Comparison of ENCODE assay signal across 31 cellular contexts in the genomic region with DNA sequence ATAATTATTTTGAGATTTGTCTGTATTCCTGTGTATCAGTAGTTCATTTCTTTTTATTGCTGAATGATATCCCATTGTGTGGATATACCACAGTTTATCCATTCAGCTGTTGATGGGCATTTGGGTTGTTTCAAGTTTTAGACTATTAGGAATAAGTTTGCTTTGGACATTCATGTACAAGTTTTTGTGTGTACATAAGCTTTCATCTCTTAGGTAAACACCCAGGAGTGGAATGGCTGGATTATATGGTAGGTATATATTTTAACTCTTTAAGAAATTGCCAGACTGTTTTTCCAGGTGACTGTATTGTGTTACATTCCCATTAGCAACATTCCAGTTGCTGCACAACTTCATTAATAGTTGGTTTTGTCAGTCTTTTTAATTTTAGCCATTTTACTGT.
"Had no signal": no experiment of that assay in that cellular context is flagged by ENCODE, and none has a peak within 500 bp of the region (broad histone marks: within the 10 kb centered on the region; RNA-seq: fewer than 3 reads in every experiment).

No MANE protein-coding gene starts in this region.

- H3K4me3 Mint-ChIP-seq: activated CD4-positive, alpha-beta memory T cell treated with anti-CD3 and anti-CD28 coated beads, Interleukin-2, amount 10 ng/mL, durations not matched to agents 7 days and 5 days; activated CD4-positive, alpha-beta T cell treated with anti-CD3 and anti-CD28 coated beads, Interleukin-2, amount 10 ng/mL, durations not matched to agents 7 days and 5 days; activated naive CD4-positive, alpha-beta T cell treated with anti-CD3 and anti-CD28 coated beads for 36 hours; activated naive CD4-positive, alpha-beta T cell treated with anti-CD3 and anti-CD28 coated beads, Interleukin-2, amount 50 U/mL, for 24 hours; activated naive CD8-positive, alpha-beta T cell treated with anti-CD3 and anti-CD28 coated beads for 36 hours; activated naive CD8-positive, alpha-beta T cell treated with anti-CD3 and anti-CD28 coated beads, Interleukin-2, amount 50 U/mL, for 24 hours; activated T-cell treated with anti-CD3 and anti-CD28 coated beads, Interleukin-2, amount 50 U/mL, for 4 hours; activated T-helper 17 cell treated with anti-CD3 and anti-CD28 coated beads, Interleukin-2, amount 50 U/mL, for 72 hours; dendritic cell treated with granulocyte-macrophage colony-stimulating factor and Interleukin-4, amounts not matched to agents 40 ng/mL and 50 ng/mL, for 4 days; effector memory CD8-positive, alpha-beta T cell had no signal

- H3K9me3 Mint-ChIP-seq: activated CD4-positive, alpha-beta memory T cell treated with anti-CD3 and anti-CD28 coated beads, Interleukin-2, amount 10 ng/mL, durations not matched to agents 7 days and 5 days; activated CD4-positive, alpha-beta T cell treated with anti-CD3 and anti-CD28 coated beads, Interleukin-2, amount 10 ng/mL, durations not matched to agents 7 days and 5 days; activated T-cell treated with anti-CD3 and anti-CD28 coated beads, Interleukin-2, amount 50 U/mL, for 4 hours; activated T-helper 17 cell treated with anti-CD3 and anti-CD28 coated beads, Interleukin-2, amount 50 U/mL, for 72 hours had no signal

- H3K9me3 ChIP-seq: adrenal gland, body of pancreas, breast epithelium, esophagus muscularis mucosa, gastrocnemius medialis had no signal

- H3K27ac Mint-ChIP-seq: activated CD4-positive, alpha-beta memory T cell treated with anti-CD3 and anti-CD28 coated beads, Interleukin-2, amount 10 ng/mL, durations not matched to agents 7 days and 5 days; activated CD4-positive, alpha-beta T cell treated with anti-CD3 and anti-CD28 coated beads, Interleukin-2, amount 10 ng/mL, durations not matched to agents 7 days and 5 days; activated naive CD4-positive, alpha-beta T cell treated with anti-CD3 and anti-CD28 coated beads for 36 hours; activated naive CD4-positive, alpha-beta T cell treated with anti-CD3 and anti-CD28 coated beads, Interleukin-2, amount 50 U/mL, for 24 hours; activated naive CD8-positive, alpha-beta T cell treated with anti-CD3 and anti-CD28 coated beads for 36 hours; activated naive CD8-positive, alpha-beta T cell treated with anti-CD3 and anti-CD28 coated beads, Interleukin-2, amount 50 U/mL, for 24 hours; activated T-helper 17 cell treated with anti-CD3 and anti-CD28 coated beads, Interleukin-2, amount 50 U/mL, for 72 hours; dendritic cell treated with granulocyte-macrophage colony-stimulating factor and Interleukin-4, amounts not matched to agents 40 ng/mL and 50 ng/mL, for 4 days; effector memory CD8-positive, alpha-beta T cell had no signal

- DNase-seq: activated CD4-positive, alpha-beta memory T cell treated with anti-CD3 and anti-CD28 coated beads, Interleukin-2, amount 10 ng/mL, durations not matched to agents 7 days and 5 days; activated CD4-positive, alpha-beta T cell treated with anti-CD3 and anti-CD28 coated beads for 4 hours; activated CD4-positive, alpha-beta T cell treated with anti-CD3 and anti-CD28 coated beads, Interleukin-2, amount 10 ng/mL, durations not matched to agents 7 days and 5 days; activated CD4-positive, alpha-beta T cell treated with anti-CD3 and anti-CD28 coated beads, Interleukin-2, amount 50 U/mL, for 4 hours; activated CD4-positive, CD25-positive, alpha-beta regulatory T cell; activated CD4-positive, CD25-positive, alpha-beta regulatory T cell treated with anti-CD3 and anti-CD28 coated beads, Interleukin-2, amount 50 U/mL, for 72 hours; activated effector memory CD4-positive, alpha-beta T cell treated with Interleukin-2 at 50 U/mL for 16 hours; activated naive CD4-positive, alpha-beta T cell treated with anti-CD3 and anti-CD28 coated beads for 36 hours; activated naive CD8-positive, alpha-beta T cell treated with anti-CD3 and anti-CD28 coated beads for 36 hours; activated naive CD8-positive, alpha-beta T cell treated with anti-CD3 and anti-CD28 coated beads, Interleukin-2, amount 50 U/mL, for 24 hours; activated T-cell treated with anti-CD3 and anti-CD28 coated beads, Interleukin-2, amount 50 U/mL, for 4 hours; adrenal gland; amygdala; aorta; body of pancreas; central memory CD4-positive, alpha-beta T cell; effector CD4-positive, alpha-beta T cell; effector memory CD8-positive, alpha-beta T cell; erythroblast; foreskin keratinocyte; gastrocnemius medialis; glutamatergic neuron; heart left ventricle; T-helper 2 cell had no signal

- H3K4me1 Mint-ChIP-seq: activated CD4-positive, alpha-beta memory T cell treated with anti-CD3 and anti-CD28 coated beads, Interleukin-2, amount 10 ng/mL, durations not matched to agents 7 days and 5 days; activated CD4-positive, alpha-beta T cell treated with anti-CD3 and anti-CD28 coated beads, Interleukin-2, amount 10 ng/mL, durations not matched to agents 7 days and 5 days; activated naive CD4-positive, alpha-beta T cell treated with anti-CD3 and anti-CD28 coated beads, Interleukin-2, amount 50 U/mL, for 24 hours; activated naive CD8-positive, alpha-beta T cell treated with anti-CD3 and anti-CD28 coated beads for 36 hours; activated naive CD8-positive, alpha-beta T cell treated with anti-CD3 and anti-CD28 coated beads, Interleukin-2, amount 50 U/mL, for 24 hours; activated T-helper 17 cell treated with anti-CD3 and anti-CD28 coated beads, Interleukin-2, amount 50 U/mL, for 72 hours had no signal

- ATAC-seq: activated naive CD8-positive, alpha-beta T cell treated with anti-CD3 and anti-CD28 coated beads, Interleukin-2, amount 50 U/mL, for 24 hours; activated T-cell treated with anti-CD3 and anti-CD28 coated beads, Interleukin-2, amount 50 U/mL, for 4 hours; activated T-helper 17 cell treated with anti-CD3 and anti-CD28 coated beads, Interleukin-2, amount 50 U/mL, for 72 hours; body of pancreas; effector memory CD8-positive, alpha-beta T cell; foreskin keratinocyte; gastrocnemius medialis; heart left ventricle had no signal

- H3K4me3 ChIP-seq: adrenal gland, body of pancreas, breast epithelium, cardiac muscle cell, coronary artery, esophagus muscularis mucosa, gastrocnemius medialis, heart left ventricle had no signal

- H3K27me3 ChIP-seq: adrenal gland, body of pancreas, breast epithelium, cardiac muscle cell, esophagus muscularis mucosa, foreskin keratinocyte, gastrocnemius medialis, heart left ventricle had no signal

- H3K36me3 ChIP-seq: adrenal gland, breast epithelium, cardiac muscle cell, esophagus muscularis mucosa, gastrocnemius medialis, heart left ventricle had no signal

- H3K27ac ChIP-seq: adrenal gland, body of pancreas, breast epithelium, cardiac muscle cell, coronary artery, esophagus muscularis mucosa, foreskin keratinocyte, gastrocnemius medialis, heart left ventricle had no signal
